ENCODE assay signal across 17 cellular contexts in genomic region chr10:100038561-100039071, GRCh38. TPM values are rescaled to one million over a fixed set of nuclear protein-coding genes. Genes with fewer than 3 reads are reported as not detected.
A peak's percentile ranks its signal among the peaks of the same experiment; 100 is the strongest.
DNase-seq lines count a peak whose midpoint lies in the region; ATAC-seq and TF ChIP-seq lines count a peak whose summit lies in the region.
"Had no signal": no experiment of that assay in that cellular context is flagged by ENCODE, and none has a peak within 500 bp of the region (broad histone marks: within the 10 kb centered on the region; RNA-seq: fewer than 3 reads in every experiment).

No MANE protein-coding gene starts in this region.

- H3K4me1 ChIP-seq in Panc1 (ENCODE audit: control insufficient read depth, insufficient read depth, low read length) (peaks cover 17% of the 10 kb centered on the region), hepatocyte (ENCODE audit: insufficient read depth) (peaks cover 36% of the 10 kb centered on the region), spleen (peaks cover 0 to 26% (median 5%) of the 10 kb centered on the region in 6 donors), upper lobe of right lung (peaks cover 4% of the 10 kb centered on the region)

- intact Hi-C loops in Panc1 (cut with micrococcal nuclease; ENCODE audit: unreplicated experiment) (no loop called here), spleen (cut with DNase I; ENCODE audit: low total_unique reads) (no loop called here), upper lobe of right lung (cut with DNase I) (no loop called here)

- H3K36me3 ChIP-seq in Panc1 (ENCODE audit: control insufficient read depth, insufficient read depth, low read length) (no peaks in the 10 kb centered on the region), hepatocyte (replicated peaks; ENCODE audit: insufficient read depth, low read depth) (no peaks in the 10 kb centered on the region), spleen (no peaks in the 10 kb centered on the region), upper lobe of right lung (no peaks in the 10 kb centered on the region)

- 6% methylated on average over 1 of the region's 1 CpG for WGBS in hepatocyte (ENCODE audit: low lambda C conversion rate, missing lambda C conversion rate)
- WGBS in spleen, 5 donors: 17 to 39% (median 29%) methylated on average over 1 of the region's 1 CpG

- H3K9me2 ChIP-seq in hepatocyte (replicated peaks; ENCODE audit: insufficient read depth): no peaks in the 10 kb centered on the region

- H2AFZ ChIP-seq in hepatocyte: no peak overlapping the region

- H3K27me3 ChIP-seq in Panc1 (ENCODE audit: control insufficient read depth, insufficient read depth, low read length): no peaks in the 10 kb centered on the region
- no peaks in the 10 kb centered on the region for H3K27me3 ChIP-seq in hepatocyte
- H3K27me3 ChIP-seq in spleen (replicated peaks in 1 of 7): no peaks in the 10 kb centered on the region
- H3K27me3 ChIP-seq in upper lobe of right lung: no peaks in the 10 kb centered on the region

- ATAC-seq in Panc1 (peak; percentile 33; the same call in 1 of the 2 replicates), upper lobe of right lung (no peak), HG02870 (IDR thresholded peaks at IDR 0.05; ENCODE audit: unreplicated experiment) (no peak)

- DNase-seq in DMS53 (lab: John Stamatoyannopoulos, UW) (peak; percentile 25), DMS53 treated with DMSO at 0.1 percent for 48 hours (lab: John Stamatoyannopoulos, UW; ENCODE audit: unreplicated experiment) (no peak), Panc1 (ENCODE audit: low read depth, low spot score) (no peak), hepatocyte (ENCODE audit: low spot score) (peak; percentile 44), spleen (no peak), erythroblast (lab: John Stamatoyannopoulos, UW) (no peak), upper lobe of right lung (no peak)
- DNase-seq: activated CD4-positive, alpha-beta memory T cell treated with anti-CD3 and anti-CD28 coated beads for 36 hours; activated effector memory CD4-positive, alpha-beta T cell treated with Interleukin-2 at 50 U/mL for 16 hours; effector memory CD4-positive, alpha-beta T cell; glutamatergic neuron; NCI-H1417 treated with DMSO at 0.1 percent for 48 hours; NCI-H526 treated with DMSO at 0.1 percent for 48 hours; nephron progenitor cell; SIG-M5 had no signal

- BruUV-seq in Panc1 (replicated peaks; lab: Mats Ljungman, UMichigan): no TSS peak

- CTCF ChIA-PET in Panc1 (lab: Charles Lee): no interaction called here

- TF ChIP-seq CTCF in Panc1 (IDR thresholded peaks at IDR 0.05) (no peak), hepatocyte (IDR thresholded peaks at IDR 0.05; ENCODE audit: poor library complexity) (no peak), spleen (IDR thresholded peaks at IDR 0.05 in 8 of 11, conservative IDR thresholded peaks at IDR 0.05 in 3 of 11) (no peak), upper lobe of right lung (IDR thresholded peaks at IDR 0.05) (no peak)

- POLR2A ChIA-PET in Panc1 (lab: Charles Lee): interaction anchor here (0.6 kb wide), 1 partner anchor 128 kb away, joined by 3 read pairs; no protein-coding TSS in a partner anchor

- H3K9me3 ChIP-seq in Panc1 (ENCODE audit: control insufficient read depth, insufficient read depth, low read depth, low read length): no peaks in the 10 kb centered on the region
- no peaks in the 10 kb centered on the region for H3K9me3 ChIP-seq in hepatocyte (ENCODE audit: low read depth)
- no peaks in the 10 kb centered on the region for H3K9me3 ChIP-seq in spleen
- no peaks in the 10 kb centered on the region for H3K9me3 ChIP-seq in upper lobe of right lung

- H4K20me1 ChIP-seq in hepatocyte (ENCODE audit: insufficient read depth, poor library complexity, severe bottlenecking): no peaks in the 10 kb centered on the region

- in situ Hi-C loops in Panc1 (cut with HindIII; ENCODE audit: low pct_unique_long_range_greater_than_20kb, low sequenced_read_pairs): no loop called here

- H3K4me3 ChIP-seq in Panc1 (ENCODE audit: low read depth in 2 of 2, low read length in 2 of 2) (no peak overlapping the region), hepatocyte (no peak overlapping the region), spleen (no peak overlapping the region), upper lobe of right lung (no peak overlapping the region)

- peak overlapping the region; percentile 40 for H3K4me2 ChIP-seq in hepatocyte

- TF ChIP-seq POLR2A in spleen (IDR thresholded peaks at IDR 0.05) (no peak), erythroblast (IDR thresholded peaks at IDR 0.05; ENCODE audit: low read length) (no peak)

- peak overlapping the region; percentile 19; the same call in 1 of the 2 replicates for H3K27ac ChIP-seq in Panc1 (ENCODE audit: low read length)
- H3K27ac ChIP-seq in hepatocyte: peak overlapping the region; percentile 84
- H3K27ac ChIP-seq in spleen: peak overlapping the region in 5 of 8 donors; percentile 14 to 65 (median 50)
- H3K27ac ChIP-seq in upper lobe of right lung: no peak overlapping the region
- H3K27ac ChIP-seq: 22Rv1 had no signal

- H3K79me2 ChIP-seq in hepatocyte: no peaks in the 10 kb centered on the region

RNA-seq across cellular contexts. Expression of gene DNMBP, which starts 28.9 kb away (rescaled TPM):
- total RNA-seq in Panc1 (2021; ENCODE audit: unreplicated experiment) (39.3 TPM), hepatocyte (16.5 and 18.2 TPM in 2 replicates), spleen (10 to 100 TPM; 15.3 to 19.5 (median 16.9) TPM), upper lobe of right lung (12.5 TPM)
- 21.7 TPM for polyA plus RNA-seq in Panc1 (2012; ENCODE audit: insufficient read length)
- polyA plus RNA-seq in hepatocyte (11.6 and 13.9 TPM in 2 replicates), spleen (1 to 10 TPM; 4.6 to 8.9 (median 6.3) TPM)

RNA-seq across cellular contexts. Expression of gene CPN1, which starts 43.1 kb away (rescaled TPM):
- total RNA-seq in Panc1 (2021; ENCODE audit: unreplicated experiment) (not detected), hepatocyte (2.8 and 3.8 TPM in 2 replicates), spleen (not detected), upper lobe of right lung (not detected)
- polyA plus RNA-seq in Panc1 (2012; ENCODE audit: insufficient read length): not detected
- polyA plus RNA-seq in hepatocyte (1.9 and 4.6 TPM in 2 replicates), spleen (not detected)
- total RNA-seq: activated CD4-positive, alpha-beta memory T cell treated with anti-CD3 and anti-CD28 coated beads for 36 hours had no signal

Comparison
In these comparisons a context has a peak if more than half of its experiments do, and no peak if none do; other contexts are left out.
1. DNase-seq: peak in DMS53 (single experiment) and hepatocyte (single experiment); none in DMS53 treated with DMSO at 0.1 percent for 48 hours (single experiment), Panc1 (single experiment), spleen (single experiment), erythroblast (0 of 2) and upper lobe of right lung (single experiment).